In the genomic region with DNA sequence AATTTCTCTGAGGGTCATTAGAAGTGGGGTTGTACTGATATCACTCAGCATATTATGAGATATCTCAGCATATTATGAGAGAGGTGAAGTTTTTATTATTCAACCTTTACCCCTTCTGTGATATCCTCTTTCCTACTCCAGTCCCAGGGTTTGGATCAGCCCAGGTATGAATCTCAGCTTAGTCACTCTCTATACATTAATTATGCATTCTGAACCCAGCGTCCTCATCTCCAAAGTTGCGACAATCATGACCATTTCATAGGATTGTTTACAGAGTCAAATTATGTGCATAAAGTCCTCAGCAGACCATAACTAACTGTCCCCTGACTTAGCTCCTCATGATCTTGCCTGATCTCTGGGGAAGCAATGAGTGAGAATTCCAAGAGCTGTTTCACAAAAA, we compare ENCODE assay signal across 37 cellular contexts. TPM values are rescaled to one million over a fixed set of nuclear protein-coding genes. Genes with fewer than 3 reads are reported as not detected.
"Had no signal": no experiment of that assay in that cellular context is flagged by ENCODE, and none has a peak within 500 bp of the region (broad histone marks: within the 10 kb centered on the region; RNA-seq: fewer than 3 reads in every experiment).

No MANE protein-coding gene starts in this region.

- H3K9me3 Mint-ChIP-seq: activated CD4-positive, alpha-beta memory T cell treated with anti-CD3 and anti-CD28 coated beads for 36 hours; activated CD4-positive, alpha-beta T cell treated with anti-CD3 and anti-CD28 coated beads, Interleukin-2, amount 10 ng/mL, durations not matched to agents 24 days and 14 days; activated naive CD4-positive, alpha-beta T cell treated with anti-CD3 and anti-CD28 coated beads, Interleukin-2, amount 10 ng/mL, durations not matched to agents 7 days and 5 days; activated naive CD8-positive, alpha-beta T cell treated with anti-CD3 and anti-CD28 coated beads, Interleukin-2, amount 10 ng/mL, durations not matched to agents 7 days and 5 days; activated T-helper 1 cell treated with anti-CD3 and anti-CD28 coated beads, Interleukin-12 subunit alpha, Interleukin-12 subunit beta, Interleukin-2, Interleukin-4 antibody, amounts not matched to agents 30 ng/mL and 10 ng/mL and 1 ng/mL, durations not matched to agents 14 hours and 24 hours and 36 hours; effector memory CD8-positive, alpha-beta T cell; nephron; stimulated activated memory B cell treated with anti-CD40 and anti-IgM and Interleukin-4, amounts not matched to agents 10 μg/mL and 1 μg/mL and 100 μg/mL, for 72 hours had no signal

- H3K36me3 ChIP-seq: brain microvascular endothelial cell, heart right ventricle, suprapubic skin, tibial artery, upper lobe of right lung, WERI-Rb-1 had no signal

- H3K9me3 ChIP-seq: heart right ventricle, suprapubic skin, tibial artery, upper lobe of right lung had no signal

- H3K4me3 Mint-ChIP-seq: activated CD4-positive, alpha-beta memory T cell treated with anti-CD3 and anti-CD28 coated beads for 36 hours; activated CD4-positive, alpha-beta T cell treated with anti-CD3 and anti-CD28 coated beads, Interleukin-2, amount 10 ng/mL, durations not matched to agents 24 days and 14 days; activated naive CD4-positive, alpha-beta T cell treated with anti-CD3 and anti-CD28 coated beads, Interleukin-2, amount 10 ng/mL, durations not matched to agents 7 days and 5 days; activated naive CD8-positive, alpha-beta T cell treated with anti-CD3 and anti-CD28 coated beads, Interleukin-2, amount 10 ng/mL, durations not matched to agents 7 days and 5 days; activated T-helper 1 cell treated with anti-CD3 and anti-CD28 coated beads, Interleukin-12 subunit alpha, Interleukin-12 subunit beta, Interleukin-2, Interleukin-4 antibody, amounts not matched to agents 30 ng/mL and 10 ng/mL and 1 ng/mL, durations not matched to agents 14 hours and 24 hours and 36 hours; effector memory CD8-positive, alpha-beta T cell; nephron; stimulated activated memory B cell treated with anti-CD40 and anti-IgM and Interleukin-4, amounts not matched to agents 10 μg/mL and 1 μg/mL and 100 μg/mL, for 72 hours; T-helper 17 cell had no signal

- H3K27me3 ChIP-seq: brain microvascular endothelial cell, heart right ventricle, suprapubic skin, tibial artery, upper lobe of right lung had no signal

- ATAC-seq: effector memory CD8-positive, alpha-beta T cell; heart right ventricle; left ventricle myocardium superior; sciatic nerve; stimulated activated memory B cell treated with anti-CD40 and anti-IgM and Interleukin-4, amounts not matched to agents 10 μg/mL and 1 μg/mL and 100 μg/mL, for 72 hours; T-helper 17 cell; upper lobe of right lung had no signal

- DNase-seq: activated CD4-positive, alpha-beta memory T cell treated with anti-CD3 and anti-CD28 coated beads for 36 hours; activated CD4-positive, alpha-beta T cell treated with anti-CD3 and anti-CD28 coated beads, Interleukin-2, amount 10 ng/mL, durations not matched to agents 24 days and 14 days; activated CD4-positive, CD25-positive, alpha-beta regulatory T cell treated with anti-CD3 and anti-CD28 coated beads, Interleukin-2, amount 50 U/mL, for 72 hours; activated CD8-positive, alpha-beta memory T cell treated with anti-CD3 and anti-CD28 coated beads, Interleukin-2, amount 50 U/mL, for 4 hours; activated gamma-delta T cell; activated naive CD4-positive, alpha-beta T cell treated with anti-CD3 and anti-CD28 coated beads, Interleukin-2, amount 10 ng/mL, durations not matched to agents 7 days and 5 days; activated naive CD8-positive, alpha-beta T cell treated with anti-CD3 and anti-CD28 coated beads, Interleukin-2, amount 10 ng/mL, durations not matched to agents 7 days and 5 days; activated T-cell treated with anti-CD3 and anti-CD28 coated beads, Interleukin-2, amount 50 U/mL, for 1 hour; brain microvascular endothelial cell; caudate nucleus; cortex of kidney; effector memory CD8-positive, alpha-beta T cell; foreskin fibroblast; heart right ventricle; left ventricle myocardium superior; posterior cingulate gyrus; stimulated activated CD4-positive, alpha-beta T cell treated with anti-CD3 and anti-CD28 coated beads, Interleukin-4, amount 100 ng/mL, for 24 hours; stimulated activated CD8-positive, alpha-beta memory T cell treated with anti-CD3 and anti-CD28 coated beads, Interleukin-4, amount 100 ng/mL, for 48 hours; T-helper 17 cell; T1000; tibial artery; upper lobe of right lung; WERI-Rb-1 had no signal

- H3K27me3 Mint-ChIP-seq: activated CD4-positive, alpha-beta memory T cell treated with anti-CD3 and anti-CD28 coated beads for 36 hours; stimulated activated memory B cell treated with anti-CD40 and anti-IgM and Interleukin-4, amounts not matched to agents 10 μg/mL and 1 μg/mL and 100 μg/mL, for 72 hours; T-helper 17 cell had no signal

- H3K27ac ChIP-seq: brain microvascular endothelial cell, heart right ventricle, skin epidermis, suprapubic skin, tibial artery, upper lobe of right lung, WERI-Rb-1 had no signal

- H3K4me3 ChIP-seq: heart right ventricle, skin epidermis, suprapubic skin, tibial artery, upper lobe of right lung had no signal

- H3K36me3 Mint-ChIP-seq: activated CD4-positive, alpha-beta memory T cell treated with anti-CD3 and anti-CD28 coated beads for 36 hours; activated naive CD4-positive, alpha-beta T cell treated with anti-CD3 and anti-CD28 coated beads, Interleukin-2, amount 10 ng/mL, durations not matched to agents 7 days and 5 days; activated naive CD8-positive, alpha-beta T cell treated with anti-CD3 and anti-CD28 coated beads, Interleukin-2, amount 10 ng/mL, durations not matched to agents 7 days and 5 days; stimulated activated memory B cell treated with anti-CD40 and anti-IgM and Interleukin-4, amounts not matched to agents 10 μg/mL and 1 μg/mL and 100 μg/mL, for 72 hours had no signal

- FAIRE-seq: astrocyte had no signal

- H3K4me1 ChIP-seq: heart right ventricle, suprapubic skin, tibial artery, upper lobe of right lung had no signal

- H3K27ac Mint-ChIP-seq: activated CD4-positive, alpha-beta memory T cell treated with anti-CD3 and anti-CD28 coated beads for 36 hours; activated CD4-positive, alpha-beta T cell treated with anti-CD3 and anti-CD28 coated beads, Interleukin-2, amount 10 ng/mL, durations not matched to agents 24 days and 14 days; activated naive CD4-positive, alpha-beta T cell treated with anti-CD3 and anti-CD28 coated beads, Interleukin-2, amount 10 ng/mL, durations not matched to agents 7 days and 5 days; activated naive CD8-positive, alpha-beta T cell treated with anti-CD3 and anti-CD28 coated beads, Interleukin-2, amount 10 ng/mL, durations not matched to agents 7 days and 5 days; activated T-helper 1 cell treated with anti-CD3 and anti-CD28 coated beads, Interleukin-12 subunit alpha, Interleukin-12 subunit beta, Interleukin-2, Interleukin-4 antibody, amounts not matched to agents 30 ng/mL and 10 ng/mL and 1 ng/mL, durations not matched to agents 14 hours and 24 hours and 36 hours; effector memory CD8-positive, alpha-beta T cell; nephron; stimulated activated memory B cell treated with anti-CD40 and anti-IgM and Interleukin-4, amounts not matched to agents 10 μg/mL and 1 μg/mL and 100 μg/mL, for 72 hours; T-helper 17 cell had no signal

- H3K4me1 Mint-ChIP-seq: activated CD4-positive, alpha-beta T cell treated with anti-CD3 and anti-CD28 coated beads, Interleukin-2, amount 10 ng/mL, durations not matched to agents 24 days and 14 days; activated naive CD4-positive, alpha-beta T cell treated with anti-CD3 and anti-CD28 coated beads, Interleukin-2, amount 10 ng/mL, durations not matched to agents 7 days and 5 days; activated naive CD8-positive, alpha-beta T cell treated with anti-CD3 and anti-CD28 coated beads, Interleukin-2, amount 10 ng/mL, durations not matched to agents 7 days and 5 days; stimulated activated memory B cell treated with anti-CD40 and anti-IgM and Interleukin-4, amounts not matched to agents 10 μg/mL and 1 μg/mL and 100 μg/mL, for 72 hours had no signal

RNA-seq across cellular contexts. Expression of gene TMIGD1, which starts 21.6 kb away (rescaled TPM):
- total RNA-seq: activated CD4-positive, alpha-beta memory T cell treated with anti-CD3 and anti-CD28 coated beads for 36 hours; activated CD4-positive, alpha-beta T cell treated with anti-CD3 and anti-CD28 coated beads, Interleukin-2, amount 10 ng/mL, durations not matched to agents 24 days and 14 days; activated CD8-positive, alpha-beta memory T cell treated with anti-CD3 and anti-CD28 coated beads for 36 hours; activated naive CD8-positive, alpha-beta T cell treated with anti-CD3 and anti-CD28 coated beads, Interleukin-2, amount 10 ng/mL, durations not matched to agents 7 days and 5 days; activated T-helper 1 cell treated with anti-CD3 and anti-CD28 coated beads, Interleukin-12 subunit alpha, Interleukin-12 subunit beta, Interleukin-2, Interleukin-4 antibody, amounts not matched to agents 30 ng/mL and 10 ng/mL and 1 ng/mL, durations not matched to agents 14 hours and 24 hours and 36 hours; astrocyte; chondrocyte; heart right ventricle; left ventricle myocardium superior; lung microvascular endothelial cell; mesenteric fat pad; mucosa of gallbladder; osteoblast; sciatic nerve; T-helper 17 cell; upper lobe of right lung had no signal
- polyA plus RNA-seq: esophagus, heart right ventricle had no signal
